In genomic region chr7:39567294-39567693, GRCh38 we compare ENCODE assay signal across 8 cellular contexts. TPM values are rescaled to one million over a fixed set of nuclear protein-coding genes. Genes with fewer than 3 reads are reported as not detected.
DNase-seq lines count a peak whose midpoint lies in the region; ATAC-seq and TF ChIP-seq lines count a peak whose summit lies in the region.

No MANE protein-coding gene starts in this region.

- 0 out of 2 replicates have a peak overlapping the region, but pooled peaks have one; percentile 100 for H2AFZ ChIP-seq in OCI-LY7 (ENCODE audit: low read length)

- H3K9me3 Mint-ChIP-seq in progenitor cell of endocrine pancreas (ENCODE audit: low read depth): no peaks in the 10 kb centered on the region

- H4K20me1 ChIP-seq in OCI-LY7 (ENCODE audit: insufficient read depth, low read length): peaks cover 14% of the 10 kb centered on the region; the same call in 1 of the 2 replicates

- TF ChIP-seq CTCF in OCI-LY7 (conservative IDR thresholded peaks at IDR 0.05; ENCODE audit: low read length) (no peak), epithelial cell of esophagus (IDR thresholded peaks at IDR 0.05; ENCODE audit: insufficient read depth, low read depth, low read length, missing control alignments) (no peak), progenitor cell of endocrine pancreas (IDR thresholded peaks at IDR 0.05; ENCODE audit: unreplicated experiment) (no peak)

- H3K79me2 ChIP-seq in OCI-LY7 (ENCODE audit: insufficient read depth, low read depth, low read length): peaks cover 25% of the 10 kb centered on the region

- H3K4me3 Mint-ChIP-seq in progenitor cell of endocrine pancreas (ENCODE audit: low read depth): peak overlapping the region; percentile 99

- POLR2A ChIA-PET in OCI-LY7 (lab: Charles Lee): interaction anchor here (0.7 to 1.5 kb wide), 7 partner anchors 9 to 166 kb away, joined by 3 to 13 read pairs (median 4); partner anchors contain the start of gene RALA

- H3K36me3 Mint-ChIP-seq in progenitor cell of endocrine pancreas (ENCODE audit: insufficient read depth): peaks cover 2% of the 10 kb centered on the region

- H3K27ac ChIP-seq in OCI-LY7 (ENCODE audit: low read depth, low read length, poor library complexity, severe bottlenecking): no peak overlapping the region
- H3K27ac ChIP-seq in substantia nigra (ENCODE audit: low read depth, low read length, poor library complexity, severe bottlenecking): no peak overlapping the region

- H3K4me1 ChIP-seq in OCI-LY7 (ENCODE audit: insufficient read depth, low read length, poor library complexity, severe bottlenecking): peaks cover 14% of the 10 kb centered on the region

- no peaks in the 10 kb centered on the region for H3K27me3 Mint-ChIP-seq in progenitor cell of endocrine pancreas

- H3K36me3 ChIP-seq in OCI-LY7 (ENCODE audit: insufficient read depth, low read length): peaks cover 22% of the 10 kb centered on the region

- ATAC-seq in HG03045 (IDR thresholded peaks at IDR 0.05; ENCODE audit: unreplicated experiment): no peak

- H3K4me3 ChIP-seq in OCI-LY7 (ENCODE audit: low read depth, low read length, poor library complexity, severe bottlenecking) (peak overlapping the region; percentile 88), epithelial cell of esophagus (ENCODE audit: low read length) (peak overlapping the region; percentile 94)

- DNase-seq in EL (peak; percentile 45), OCI-LY7 (ENCODE audit: low spot score) (no peak), epithelial cell of esophagus (ENCODE audit: low read depth) (no peak), progenitor cell of endocrine pancreas (ENCODE audit: low spot score, unreplicated experiment) (no peak), substantia nigra (lab: John Stamatoyannopoulos, UW) (no peak), midbrain (lab: John Stamatoyannopoulos, UW) (no peak), HUDEP-2 (lab: John Stamatoyannopoulos, UW; ENCODE audit: unreplicated experiment in 76 of 76) (no peak)

- no peaks in the 10 kb centered on the region for H3K9me2 ChIP-seq in OCI-LY7 (ENCODE audit: insufficient read depth, low read length)

- no TSS peak for BruUV-seq in OCI-LY7 (replicated peaks; lab: Mats Ljungman, UMichigan)

- peaks cover 10% of the 10 kb centered on the region for H3K4me1 Mint-ChIP-seq in progenitor cell of endocrine pancreas (ENCODE audit: low read depth)

- CTCF ChIA-PET in OCI-LY7 (lab: Charles Lee; ENCODE audit: unreplicated experiment): interaction anchor here (0.7 to 1.5 kb wide), 3 partner anchors 10 to 55 kb away, joined by 3 to 6 read pairs (median 5); no protein-coding TSS in a partner anchor

- intact Hi-C loops in OCI-LY7 (cut with micrococcal nuclease; ENCODE audit: unreplicated experiment): loop anchor here (2.0 kb wide), 1 partner anchor 56 kb away; the partner anchor contains the start of gene RALA

- H3K4me2 ChIP-seq in OCI-LY7 (ENCODE audit: low read length): peak overlapping the region; percentile 99

- H3K9me3 ChIP-seq in OCI-LY7 (ENCODE audit: low read length): no peaks in the 10 kb centered on the region

- no peak overlapping the region for H3K27ac Mint-ChIP-seq in progenitor cell of endocrine pancreas

RNA-seq across cellular contexts. Expression of gene YAE1, which starts 1.1 kb away (rescaled TPM):
- total RNA-seq in OCI-LY7 (2014; rRNA removed; shearing (Covaris generic)): 25.5 and 37.5 TPM in 2 replicates
- 17.3 and 19.1 TPM in 2 replicates for total RNA-seq in OCI-LY7 (2022)
- total RNA-seq in progenitor cell of endocrine pancreas: 33.4 and 35.0 TPM in 2 replicates

RNA-seq across cellular contexts. Expression of gene RALA, which starts 56.1 kb away (rescaled TPM):
- 5.7 and 6.4 TPM in 2 replicates for total RNA-seq in OCI-LY7 (2014; rRNA removed; shearing (Covaris generic))
- 31.0 TPM in 2 replicates for total RNA-seq in OCI-LY7 (2022)
- total RNA-seq in progenitor cell of endocrine pancreas: 39.6 and 42.4 TPM in 2 replicates
